8 cellular contexts compared by ENCODE assay signal in genomic region chr16:85029413-85029794, GRCh38. TPM values are rescaled to one million over a fixed set of nuclear protein-coding genes. Genes with fewer than 3 reads are reported as not detected.
A peak's percentile ranks its signal among the peaks of the same experiment; 100 is the strongest.
DNase-seq lines count a peak whose midpoint lies in the region; ATAC-seq, FAIRE-seq and TF ChIP-seq lines count a peak whose summit lies in the region.

No MANE protein-coding gene starts in this region.

- no peak for FAIRE-seq in GM12892 (lab: Jason Lieb, UNC)

- H3K4me1 ChIP-seq in gastroesophageal sphincter, result peaks cover 0 to 48% (median 18%) of the 10 kb centered on the region in 3 donors
- H3K4me1 ChIP-seq in OCI-LY7 (ENCODE audit: insufficient read depth, low read length, poor library complexity, severe bottlenecking), result peaks cover 17% of the 10 kb centered on the region

- WGBS in gastroesophageal sphincter (ENCODE audit: low coverage in 1 of 2), 2 donors, result 15 to 18% methylated on average over 2 of the region's 5 CpGs

- H3K27me3 ChIP-seq in gastroesophageal sphincter, result no peaks in the 10 kb centered on the region

- H3K4me2 ChIP-seq in OCI-LY7 (ENCODE audit: low read length), result no peak overlapping the region

- intact Hi-C loops in OCI-LY7 (cut with micrococcal nuclease; ENCODE audit: unreplicated experiment), result no loop called here

- no TSS peak for BruUV-seq in OCI-LY7 (replicated peaks; lab: Mats Ljungman, UMichigan)

- peak overlapping the region; percentile 92 for H3K4me3 Mint-ChIP-seq in activated T-helper 17 cell treated with anti-CD3 and anti-CD28 coated beads, Interleukin-2, amount 50 U/mL, for 72 hours

- no peak overlapping the region for H2AFZ ChIP-seq in OCI-LY7 (ENCODE audit: low read length)

- no peaks in the 10 kb centered on the region for H3K9me3 ChIP-seq in gastroesophageal sphincter
- no peaks in the 10 kb centered on the region for H3K9me3 ChIP-seq in OCI-LY7 (ENCODE audit: low read length)

- ATAC-seq in activated T-helper 17 cell treated with anti-CD3 and anti-CD28 coated beads, Interleukin-2, amount 50 U/mL, for 72 hours (replicated peaks), result peak; percentile 76
- no peak for ATAC-seq in gastroesophageal sphincter
- ATAC-seq in HG03457 (IDR thresholded peaks at IDR 0.05; ENCODE audit: unreplicated experiment), result no peak
- ATAC-seq in GM18909 (IDR thresholded peaks at IDR 0.05; ENCODE audit: poor library complexity, unreplicated experiment), result no peak

- no peaks in the 10 kb centered on the region for H3K9me2 ChIP-seq in OCI-LY7 (ENCODE audit: insufficient read depth, low read length)

- H3K4me1 Mint-ChIP-seq in activated T-helper 17 cell treated with anti-CD3 and anti-CD28 coated beads, Interleukin-2, amount 50 U/mL, for 72 hours, result peaks cover 13% of the 10 kb centered on the region

- CTCF ChIA-PET in OCI-LY7 (lab: Charles Lee; ENCODE audit: unreplicated experiment), result no interaction called here

- H4K20me1 ChIP-seq in OCI-LY7 (ENCODE audit: insufficient read depth, low read length), result no peaks in the 10 kb centered on the region

- no peaks in the 10 kb centered on the region for H3K79me2 ChIP-seq in OCI-LY7 (ENCODE audit: insufficient read depth, low read depth, low read length)

- H3K27ac Mint-ChIP-seq in activated T-helper 17 cell treated with anti-CD3 and anti-CD28 coated beads, Interleukin-2, amount 50 U/mL, for 72 hours, result peak overlapping the region; percentile 85

- TF ChIP-seq POLR2A in GM12892 (IDR thresholded peaks at IDR 0.05; ENCODE audit: low read depth, low read length), result no peak
- no peak for TF ChIP-seq POLR2A in gastroesophageal sphincter (IDR thresholded peaks at IDR 0.05)

- no peak for TF ChIP-seq EP300 in gastroesophageal sphincter (IDR thresholded peaks at IDR 0.05)

- H3K27ac ChIP-seq in gastroesophageal sphincter (peak overlapping the region in 3 of 4 donors; percentile 91 to 92 (median 91)), OCI-LY7 (ENCODE audit: low read depth, low read length, poor library complexity, severe bottlenecking) (no peak overlapping the region)

- H3K36me3 ChIP-seq in gastroesophageal sphincter (peaks cover 0 to 20% of the 10 kb centered on the region in 2 donors), OCI-LY7 (ENCODE audit: insufficient read depth, low read length) (no peaks in the 10 kb centered on the region)

- peaks cover 5% of the 10 kb centered on the region for H3K36me3 Mint-ChIP-seq in activated T-helper 17 cell treated with anti-CD3 and anti-CD28 coated beads, Interleukin-2, amount 50 U/mL, for 72 hours (ENCODE audit: low read depth)

- H3K4me3 ChIP-seq in gastroesophageal sphincter (peak overlapping the region in 1 of 2 donors; percentile 97), OCI-LY7 (ENCODE audit: low read depth, low read length, poor library complexity, severe bottlenecking) (no peak overlapping the region)

- DNase-seq in GM12892 (ENCODE audit: insufficient read length) (peak; percentile 53), NOMO-1 treated with DMSO at 0.1 percent for 48 hours (lab: John Stamatoyannopoulos, UW; ENCODE audit: unreplicated experiment) (peak; percentile 71), OCI-LY7 (ENCODE audit: low spot score) (no peak)
- DNase-seq in stimulated activated CD4-positive, alpha-beta T cell treated with anti-CD3 and anti-CD28 coated beads, Interleukin-4, amount 100 ng/mL, for 48 hours (ENCODE audit: low read depth in 2 of 2), result peak; percentile 35 to 54

- H3K9me3 Mint-ChIP-seq in activated T-helper 17 cell treated with anti-CD3 and anti-CD28 coated beads, Interleukin-2, amount 50 U/mL, for 72 hours, result no peaks in the 10 kb centered on the region

- POLR2A ChIA-PET in OCI-LY7 (lab: Charles Lee), result no interaction called here

- H3K27me3 Mint-ChIP-seq in activated T-helper 17 cell treated with anti-CD3 and anti-CD28 coated beads, Interleukin-2, amount 50 U/mL, for 72 hours, result no peaks in the 10 kb centered on the region

- TF ChIP-seq CTCF in gastroesophageal sphincter (IDR thresholded peaks at IDR 0.05), result no peak
- TF ChIP-seq CTCF in OCI-LY7 (conservative IDR thresholded peaks at IDR 0.05; ENCODE audit: low read length), result no peak

RNA-seq across cellular contexts. Expression of gene KIAA0513, which starts 1.8 kb away (rescaled TPM):
- 3.1 TPM for polyA plus RNA-seq in GM12892 (2012; ENCODE audit: missing spikeins)
- 1 to 10 TPM; 3.9 to 9.6 TPM for total RNA-seq in activated T-helper 17 cell treated with anti-CD3 and anti-CD28 coated beads, Interleukin-2, amount 50 U/mL, for 72 hours
- total RNA-seq in gastroesophageal sphincter (10 to 100 TPM; 14.8 to 43.4 (median 28.5) TPM), OCI-LY7 (2022) (0.88 and 1.3 TPM in 2 replicates)
- 0.59 and 4.8 TPM in 2 replicates for total RNA-seq in OCI-LY7 (2014; rRNA removed; shearing (Covaris generic))

RNA-seq across cellular contexts. Expression of gene ZDHHC7, which starts 18.1 kb away (rescaled TPM):
- 18.7 TPM for polyA plus RNA-seq in GM12892 (2012; ENCODE audit: missing spikeins)
- total RNA-seq in activated T-helper 17 cell treated with anti-CD3 and anti-CD28 coated beads, Interleukin-2, amount 50 U/mL, for 72 hours, result 10 to 100 TPM; 25.2 to 32.9 TPM
- 10 to 100 TPM; 55.3 to 77.5 (median 66.3) TPM for total RNA-seq in gastroesophageal sphincter
- 17.3 and 24.3 TPM in 2 replicates for total RNA-seq in OCI-LY7 (2014; rRNA removed; shearing (Covaris generic))
- total RNA-seq in OCI-LY7 (2022), result 22.5 and 24.1 TPM in 2 replicates
